ENCODE assay signal across 1 cellular context in genomic region chr2:18299423-18300212, GRCh38.
TF ChIP-seq lines count a peak whose summit lies in the region.

No MANE protein-coding gene starts in this region.

TF ChIP-seq in GM23338, 12 proteins besides CTCF, POLR2A, EP300 and RAD21 (continued from another document):
- TF ChIP-seq REST (IDR thresholded peaks at IDR 0.05; ENCODE audit: unreplicated experiment) (no peak), EZH2phosphoT487 (IDR thresholded peaks at IDR 0.05; ENCODE audit: unreplicated experiment) (no peak), JUNB (IDR thresholded peaks at IDR 0.05; ENCODE audit: unreplicated experiment) (no peak), ZNF114 (CRISPR knock-in tag; IDR thresholded peaks at IDR 0.05) (no peak), POLR2AphosphoS5 (IDR thresholded peaks at IDR 0.05; ENCODE audit: low read depth) (no peak)
